Comparison of ENCODE assay signal across 24 cellular contexts in the genomic region with DNA sequence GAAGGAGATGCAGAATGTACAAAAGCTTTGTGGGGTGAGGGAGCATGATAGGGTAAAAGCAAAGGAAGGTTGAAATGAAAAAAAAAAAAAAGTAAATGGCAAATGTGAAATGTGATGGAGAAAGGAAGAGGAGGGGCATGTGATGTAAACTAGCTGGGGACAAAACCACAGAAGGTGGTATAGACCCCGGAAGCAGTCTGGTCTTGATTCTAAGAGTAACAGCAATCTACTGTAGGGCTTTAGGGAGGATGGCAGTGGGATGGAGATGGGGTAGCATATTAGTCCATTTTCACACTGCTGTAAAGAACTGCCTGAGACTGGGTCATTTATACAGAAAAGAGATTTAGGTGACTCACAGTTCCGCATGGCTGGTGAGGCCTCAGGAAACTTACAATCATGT.
DNase-seq lines count a peak whose midpoint lies in the region; ATAC-seq and TF ChIP-seq lines count a peak whose summit lies in the region.
"Had no signal": no experiment of that assay in that cellular context is flagged by ENCODE, and none has a peak within 500 bp of the region (broad histone marks: within the 10 kb centered on the region; RNA-seq: fewer than 3 reads in every experiment).

No MANE protein-coding gene starts in this region.

- POLR2A ChIA-PET in CD8-positive, alpha-beta T cell (lab: Charles Lee), result interaction anchor here (0.7 to 1.3 kb wide), 3 partner anchors 10 to 26 kb away, joined by 3 to 4 read pairs (median 3); no protein-coding TSS in a partner anchor
- POLR2A ChIA-PET in activated CD8-positive, alpha-beta T cell treated with anti-CD3 and anti-CD28 coated beads for 36 hours (lab: Charles Lee), result no interaction called here
- POLR2A ChIA-PET in naive thymus-derived CD8-positive, alpha-beta T cell (lab: Charles Lee), result interaction anchor here (0.6 to 3.0 kb wide), 9 partner anchors 8 to 51 kb away, joined by 3 to 16 read pairs (median 6); no protein-coding TSS in a partner anchor

- H3F3A ChIP-seq in GM23248 (ENCODE audit: insufficient read depth), result no peaks in the 10 kb centered on the region

- peaks cover 23% of the 10 kb centered on the region for H3K4me1 ChIP-seq in CD8-positive, alpha-beta T cell (ENCODE audit: insufficient read depth, low read length)
- no peaks in the 10 kb centered on the region for H3K4me1 ChIP-seq in GM23248 (ENCODE audit: insufficient read depth)
- H3K4me1 ChIP-seq: A549, Caco-2 had no signal

- no peaks in the 10 kb centered on the region for H3K9me3 ChIP-seq in CD8-positive, alpha-beta T cell (ENCODE audit: low read length)
- H3K9me3 ChIP-seq in GM23248 (ENCODE audit: low read depth), result no peaks in the 10 kb centered on the region
- H3K9me3 ChIP-seq: A549, Caco-2 had no signal

- ATAC-seq in CD8-positive, alpha-beta T cell, result peak; percentile 40
- ATAC-seq in activated CD8-positive, alpha-beta T cell treated with anti-CD3 and anti-CD28 coated beads for 36 hours, result peak; percentile 45
- ATAC-seq in naive thymus-derived CD8-positive, alpha-beta T cell, result peak; percentile 59 to 61
- ATAC-seq: A549, Panc1 had no signal

- TF ChIP-seq CTCF in CD8-positive, alpha-beta T cell (IDR thresholded peaks at IDR 0.05), result no peak
- no peak for TF ChIP-seq CTCF in activated CD8-positive, alpha-beta T cell treated with anti-CD3 and anti-CD28 coated beads for 36 hours (IDR thresholded peaks at IDR 0.05)

- no peaks in the 10 kb centered on the region for H4K20me1 ChIP-seq in GM23248 (ENCODE audit: insufficient read depth)

- no peak overlapping the region for H3K4me3 ChIP-seq in CD8-positive, alpha-beta T cell (ENCODE audit: low read depth, low read length)
- no peak overlapping the region for H3K4me3 ChIP-seq in GM23248
- H3K4me3 ChIP-seq: A549 had no signal

- peaks cover 14% of the 10 kb centered on the region for H3K36me3 Mint-ChIP-seq in activated naive CD4-positive, alpha-beta T cell treated with anti-CD3 and anti-CD28 coated beads, Interleukin-2, amount 50 U/mL, for 24 hours
- H3K36me3 Mint-ChIP-seq in CD8-positive, alpha-beta T cell, result peaks cover 10% of the 10 kb centered on the region
- H3K36me3 Mint-ChIP-seq in activated CD8-positive, alpha-beta T cell treated with anti-CD3 and anti-CD28 coated beads for 36 hours (ENCODE audit: low read depth), result peaks cover 17% of the 10 kb centered on the region
- peaks cover 3 to 24% (median 18%) of the 10 kb centered on the region in 3 donors for H3K36me3 Mint-ChIP-seq in naive thymus-derived CD8-positive, alpha-beta T cell
- H3K36me3 Mint-ChIP-seq: CD14-positive monocyte had no signal

- CTCF ChIA-PET in CD8-positive, alpha-beta T cell (lab: Charles Lee), result interaction anchor here (0.9 kb wide), 1 partner anchor 9 kb away, joined by 3 read pairs; no protein-coding TSS in a partner anchor
- CTCF ChIA-PET in activated CD8-positive, alpha-beta T cell treated with anti-CD3 and anti-CD28 coated beads for 36 hours (lab: Charles Lee), result interaction anchor here (0.6 to 1.2 kb wide), 3 partner anchors 9 to 167 kb away, joined by 3 to 4 read pairs (median 3); no protein-coding TSS in a partner anchor

- no peaks in the 10 kb centered on the region for H3K79me2 ChIP-seq in GM23248 (ENCODE audit: insufficient read depth)

- H3K27me3 Mint-ChIP-seq in activated naive CD4-positive, alpha-beta T cell treated with anti-CD3 and anti-CD28 coated beads, Interleukin-2, amount 50 U/mL, for 24 hours, result no peaks in the 10 kb centered on the region
- H3K27me3 Mint-ChIP-seq in CD8-positive, alpha-beta T cell (ENCODE audit: low read depth), result no peaks in the 10 kb centered on the region
- no peaks in the 10 kb centered on the region for H3K27me3 Mint-ChIP-seq in activated CD8-positive, alpha-beta T cell treated with anti-CD3 and anti-CD28 coated beads for 36 hours
- H3K27me3 Mint-ChIP-seq in naive thymus-derived CD8-positive, alpha-beta T cell, result no peaks in the 10 kb centered on the region
- H3K27me3 Mint-ChIP-seq: B cell had no signal

- no peaks in the 10 kb centered on the region for H3K27me3 ChIP-seq in CD8-positive, alpha-beta T cell (ENCODE audit: insufficient read depth, low read length)
- H3K27me3 ChIP-seq in GM23248 (replicated peaks; ENCODE audit: insufficient read depth), result no peaks in the 10 kb centered on the region

- H3K36me3 ChIP-seq in CD8-positive, alpha-beta T cell (ENCODE audit: insufficient read depth, low read length), result no peaks in the 10 kb centered on the region
- no peaks in the 10 kb centered on the region for H3K36me3 ChIP-seq in GM23248 (ENCODE audit: low read depth)

- intact Hi-C loops in CD8-positive, alpha-beta T cell (cut with DNase I, micrococcal nuclease), result no loop called here
- intact Hi-C loops in activated CD8-positive, alpha-beta T cell treated with anti-CD3 and anti-CD28 coated beads for 36 hours (cut with micrococcal nuclease), result no loop called here

- no peak for DNase-seq in activated naive CD4-positive, alpha-beta T cell treated with anti-CD3 and anti-CD28 coated beads, Interleukin-2, amount 50 U/mL, for 16 hours
- no peak for DNase-seq in CD8-positive, alpha-beta T cell
- DNase-seq in activated CD8-positive, alpha-beta T cell treated with anti-CD3 and anti-CD28 coated beads for 36 hours, result no peak
- DNase-seq in naive thymus-derived CD8-positive, alpha-beta T cell, result peak in 1 of 10 donors; percentile 20
- no peak for DNase-seq in NCI-H1694 (lab: John Stamatoyannopoulos, UW)
- DNase-seq in GM23248, result no peak
- DNase-seq: Caco-2; GOT3; HCEC 1CT; IMR-90; NCI-H1105; NCI-H2081; NCI-H2171; NCI-H345; NCI-H524; NCI-H774; NK-92 treated with Interleukin-12 subunit alpha and Interleukin-12 subunit beta, amount 100 ng/mL, for 24 hours; SIG-M5 had no signal

- peak overlapping the region; percentile 69 for H3K4me3 Mint-ChIP-seq in activated naive CD4-positive, alpha-beta T cell treated with anti-CD3 and anti-CD28 coated beads, Interleukin-2, amount 50 U/mL, for 24 hours
- H3K4me3 Mint-ChIP-seq in CD8-positive, alpha-beta T cell, result peak overlapping the region; percentile 40
- H3K4me3 Mint-ChIP-seq in activated CD8-positive, alpha-beta T cell treated with anti-CD3 and anti-CD28 coated beads for 36 hours, result no peak overlapping the region
- peak overlapping the region; percentile 17 to 83 (median 69) for H3K4me3 Mint-ChIP-seq in naive thymus-derived CD8-positive, alpha-beta T cell
- H3K4me3 Mint-ChIP-seq: B cell, CD14-positive monocyte had no signal

- in situ Hi-C loops in GM23248 (cut with MboI), result no loop called here

- no peaks in the 10 kb centered on the region for H3K9me2 ChIP-seq in GM23248 (ENCODE audit: insufficient read depth)

- no peak overlapping the region for H3K9ac ChIP-seq in GM23248
- H3K9ac ChIP-seq: KMS-11 had no signal

- H3K27ac ChIP-seq in CD8-positive, alpha-beta T cell (ENCODE audit: low read depth, low read length), result peak overlapping the region; percentile 27
- H3K27ac ChIP-seq in GM23248, result no peak overlapping the region
- H3K27ac ChIP-seq: A549, KMS-11 had no signal

- H3K4me1 Mint-ChIP-seq in activated naive CD4-positive, alpha-beta T cell treated with anti-CD3 and anti-CD28 coated beads, Interleukin-2, amount 50 U/mL, for 24 hours, result peaks cover 44% of the 10 kb centered on the region
- peaks cover 16% of the 10 kb centered on the region for H3K4me1 Mint-ChIP-seq in CD8-positive, alpha-beta T cell (ENCODE audit: low read depth)
- peaks cover 19% of the 10 kb centered on the region for H3K4me1 Mint-ChIP-seq in activated CD8-positive, alpha-beta T cell treated with anti-CD3 and anti-CD28 coated beads for 36 hours (ENCODE audit: low read depth)
- peaks cover 12 to 38% (median 22%) of the 10 kb centered on the region in 4 donors for H3K4me1 Mint-ChIP-seq in naive thymus-derived CD8-positive, alpha-beta T cell
- H3K4me1 Mint-ChIP-seq: B cell, CD14-positive monocyte had no signal

- no peak overlapping the region for H3K4me2 ChIP-seq in GM23248 (ENCODE audit: unreplicated experiment)
- H3K4me2 ChIP-seq: A549, KMS-11 had no signal

- no peak overlapping the region for H2AFZ ChIP-seq in GM23248

- peak overlapping the region; percentile 68 for H3K27ac Mint-ChIP-seq in activated naive CD4-positive, alpha-beta T cell treated with anti-CD3 and anti-CD28 coated beads, Interleukin-2, amount 50 U/mL, for 24 hours
- peak overlapping the region; percentile 89 for H3K27ac Mint-ChIP-seq in CD8-positive, alpha-beta T cell
- peak overlapping the region; percentile 52 for H3K27ac Mint-ChIP-seq in activated CD8-positive, alpha-beta T cell treated with anti-CD3 and anti-CD28 coated beads for 36 hours
- peak overlapping the region; percentile 63 to 93 (median 85) for H3K27ac Mint-ChIP-seq in naive thymus-derived CD8-positive, alpha-beta T cell
- H3K27ac Mint-ChIP-seq: B cell had no signal

- WGBS in GM23248 (ENCODE audit: low coverage in 1 of 2, low lambda C conversion rate in 2 of 2, missing lambda C conversion rate in 2 of 2), 2 experiments, result 34 to 36% methylated on average over 2 of the region's 2 CpGs

- H3K9me3 Mint-ChIP-seq in activated naive CD4-positive, alpha-beta T cell treated with anti-CD3 and anti-CD28 coated beads, Interleukin-2, amount 50 U/mL, for 24 hours, result no peaks in the 10 kb centered on the region
- peaks cover 16% of the 10 kb centered on the region for H3K9me3 Mint-ChIP-seq in CD8-positive, alpha-beta T cell
- H3K9me3 Mint-ChIP-seq in activated CD8-positive, alpha-beta T cell treated with anti-CD3 and anti-CD28 coated beads for 36 hours, result peaks cover 19% of the 10 kb centered on the region
- H3K9me3 Mint-ChIP-seq in naive thymus-derived CD8-positive, alpha-beta T cell, result peaks cover 0 to 33% (median 18%) of the 10 kb centered on the region in 9 donors
